ENCODE assay signal across 24 cellular contexts in the genomic region with DNA sequence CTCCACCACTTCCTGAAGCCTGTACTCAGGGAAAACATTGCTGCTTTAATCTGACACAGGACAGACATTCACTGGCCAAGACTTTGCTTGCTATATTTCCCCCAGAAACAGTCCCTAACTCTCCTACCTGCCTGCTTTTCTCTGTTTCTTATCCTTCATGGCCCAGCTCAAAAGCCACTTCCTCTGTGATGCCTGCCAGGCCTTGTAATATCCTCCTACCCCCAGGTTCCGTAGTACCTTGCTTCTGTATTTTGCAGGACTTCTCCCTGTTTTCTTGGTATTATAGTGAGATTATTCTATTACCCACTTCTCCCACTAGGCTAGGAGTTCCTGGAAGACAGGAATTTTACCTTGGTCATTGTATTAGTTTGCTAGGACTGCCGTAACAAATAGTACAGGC.
"Had no signal": no experiment of that assay in that cellular context is flagged by ENCODE, and none has a peak within 500 bp of the region (broad histone marks: within the 10 kb centered on the region; RNA-seq: fewer than 3 reads in every experiment).

No MANE protein-coding gene starts in this region.

- FAIRE-seq: keratinocyte had no signal

- H3K27ac Mint-ChIP-seq: activated CD4-positive, alpha-beta memory T cell treated with anti-CD3 and anti-CD28 coated beads for 36 hours; effector memory CD8-positive, alpha-beta T cell; nephron had no signal

- H3K36me3 ChIP-seq: cardiac muscle cell, thyroid gland had no signal

- H3K27ac ChIP-seq: cardiac muscle cell, thyroid gland had no signal

- H3K4me3 Mint-ChIP-seq: activated CD4-positive, alpha-beta memory T cell treated with anti-CD3 and anti-CD28 coated beads for 36 hours; effector memory CD8-positive, alpha-beta T cell; nephron had no signal

- DNase-seq: activated CD4-positive, alpha-beta memory T cell treated with anti-CD3 and anti-CD28 coated beads for 36 hours; activated CD4-positive, alpha-beta T cell treated with anti-CD3 and anti-CD28 coated beads for 4 hours; activated effector memory CD4-positive, alpha-beta T cell treated with anti-CD3 and anti-CD28 coated beads, Interleukin-2, amount 50 U/mL, for 16 hours; activated naive CD4-positive, alpha-beta T cell treated with anti-CD3 and anti-CD28 coated beads, Interleukin-2, amount 50 U/mL, for 16 hours; activated T-cell treated with anti-CD3 and anti-CD28 coated beads, Interleukin-2, amount 50 U/mL, for 48 hours; amniotic stem cell; dermis blood vessel endothelial cell; effector memory CD8-positive, alpha-beta T cell; foreskin melanocyte; glutamatergic neuron; hypothalamus; nucleus accumbens; posterior cingulate gyrus; retina; stimulated activated CD4-positive, alpha-beta T cell treated with anti-CD3 and anti-CD28 coated beads, Interleukin-12 subunit alpha, Interleukin-12 subunit beta, amount 100 ng/mL, for 4 hours; stimulated activated CD4-positive, alpha-beta T cell treated with anti-CD3 and anti-CD28 coated beads, Interleukin-1b, Interleukin-23, amount 100 ng/mL, for 48 hours; stimulated activated CD8-positive, alpha-beta memory T cell treated with anti-CD3 and anti-CD28 coated beads, Interleukin-4, amount 100 ng/mL, for 48 hours; stimulated activated naive CD4-positive, alpha-beta T cell; T1000; thyroid gland had no signal

- H3K9me3 Mint-ChIP-seq: activated CD4-positive, alpha-beta memory T cell treated with anti-CD3 and anti-CD28 coated beads for 36 hours; effector memory CD8-positive, alpha-beta T cell; nephron had no signal

- H3K27me3 ChIP-seq: cardiac muscle cell, thyroid gland had no signal

- H3K36me3 Mint-ChIP-seq: activated CD4-positive, alpha-beta memory T cell treated with anti-CD3 and anti-CD28 coated beads for 36 hours had no signal

- H3K9me3 ChIP-seq: thyroid gland had no signal

- H3K27me3 Mint-ChIP-seq: activated CD4-positive, alpha-beta memory T cell treated with anti-CD3 and anti-CD28 coated beads for 36 hours; effector memory CD8-positive, alpha-beta T cell had no signal

- H3K4me3 ChIP-seq: cardiac muscle cell, lung, thyroid gland had no signal
